ENCODE assay signal across 13 cellular contexts in genomic region chrX:20205927-20206708, GRCh38.
DNase-seq lines count a peak whose midpoint lies in the region; ATAC-seq and TF ChIP-seq lines count a peak whose summit lies in the region.
"Had no signal": no experiment of that assay in that cellular context is flagged by ENCODE, and none has a peak within 500 bp of the region (broad histone marks: within the 10 kb centered on the region; RNA-seq: fewer than 3 reads in every experiment).

No MANE protein-coding gene starts in this region.

- CTCF ChIA-PET in CD4-positive, alpha-beta T cell (lab: Charles Lee): no interaction called here

- no peaks in the 10 kb centered on the region for H3K9me3 ChIP-seq in CD4-positive, alpha-beta T cell (ENCODE audit: control insufficient read depth, low read length)
- no peaks in the 10 kb centered on the region for H3K9me3 ChIP-seq in T-helper 17 cell (ENCODE audit: control insufficient read depth, low read length, poor library complexity, severe bottlenecking)

- POLR2A ChIA-PET in CD4-positive, alpha-beta T cell (lab: Charles Lee): interaction anchor here (1.0 kb wide), 1 partner anchor 64 kb away, joined by 3 read pairs; the partner anchor contains the start of gene EIF1AX

- H3K27me3 ChIP-seq in CD4-positive, alpha-beta T cell (ENCODE audit: control insufficient read depth, insufficient read depth, low read length): no peaks in the 10 kb centered on the region

- H3K9me3 Mint-ChIP-seq in CD4-positive, alpha-beta T cell: no peaks in the 10 kb centered on the region
- H3K9me3 Mint-ChIP-seq: natural killer cell treated with Interleukin-12 subunit alpha and Interleukin-12 subunit beta and Interleukin-15 and Interleukin-18, amount 100 ng/mL, for 72 hours had no signal

- DNase-seq in CD4-positive, alpha-beta T cell: no peak
- DNase-seq in T-helper 17 cell (no peak), NK-92 (lab: John Stamatoyannopoulos, UW; ENCODE audit: unreplicated experiment) (no peak), anterior cingulate cortex (lab: John Stamatoyannopoulos, UW) (no peak), HuH-7 (ENCODE audit: low spot score) (no peak), cerebellar nuclear complex (lab: John Stamatoyannopoulos, UW) (no peak)
- DNase-seq: H7, NCI-H187, T-helper 9 cell had no signal

- no peak overlapping the region for H3K27ac ChIP-seq in CD4-positive, alpha-beta T cell (ENCODE audit: low read depth, low read length)
- H3K27ac ChIP-seq: C4-2B had no signal

- TF ChIP-seq CTCF in CD4-positive, alpha-beta T cell (IDR thresholded peaks at IDR 0.05): no peak

- peaks cover 67% of the 10 kb centered on the region for H3K36me3 Mint-ChIP-seq in CD4-positive, alpha-beta T cell (ENCODE audit: low read depth)
- peaks cover 5% of the 10 kb centered on the region for H3K36me3 Mint-ChIP-seq in T-helper 17 cell (ENCODE audit: low read depth)

- no peak overlapping the region for H3K4me3 Mint-ChIP-seq in CD4-positive, alpha-beta T cell
- no peak overlapping the region for H3K4me3 Mint-ChIP-seq in T-helper 17 cell
- H3K4me3 Mint-ChIP-seq: natural killer cell treated with Interleukin-12 subunit alpha and Interleukin-12 subunit beta and Interleukin-15 and Interleukin-18, amount 100 ng/mL, for 72 hours had no signal

- H3K27me3 Mint-ChIP-seq in CD4-positive, alpha-beta T cell: no peaks in the 10 kb centered on the region
- H3K27me3 Mint-ChIP-seq in T-helper 17 cell: no peaks in the 10 kb centered on the region

- intact Hi-C loops in CD4-positive, alpha-beta T cell (cut with DNase I, micrococcal nuclease): no loop called here

- peak overlapping the region; percentile 71 for H3K27ac Mint-ChIP-seq in CD4-positive, alpha-beta T cell
- peak overlapping the region; percentile 79 for H3K27ac Mint-ChIP-seq in T-helper 17 cell

- H3K4me1 Mint-ChIP-seq in CD4-positive, alpha-beta T cell (ENCODE audit: low read depth): peaks cover 53% of the 10 kb centered on the region
- peaks cover 26% of the 10 kb centered on the region for H3K4me1 Mint-ChIP-seq in T-helper 17 cell

- ATAC-seq in CD4-positive, alpha-beta T cell (ENCODE audit: poor library complexity): no peak
- ATAC-seq in GM18861 (IDR thresholded peaks at IDR 0.05; ENCODE audit: unreplicated experiment) (peak; percentile 74), HG02798 (IDR thresholded peaks at IDR 0.05; ENCODE audit: poor library complexity, unreplicated experiment) (peak; percentile 93), T-helper 17 cell (no peak)

Comparison
In these comparisons a context has a peak if more than half of its experiments do, and no peak if none do; other contexts are left out.
1. ATAC-seq: peak in GM18861 (single experiment) and HG02798 (single experiment); none in CD4-positive, alpha-beta T cell (single experiment) and T-helper 17 cell (single experiment).